Comparison of ENCODE assay signal across 1 cellular context in the genomic region with DNA sequence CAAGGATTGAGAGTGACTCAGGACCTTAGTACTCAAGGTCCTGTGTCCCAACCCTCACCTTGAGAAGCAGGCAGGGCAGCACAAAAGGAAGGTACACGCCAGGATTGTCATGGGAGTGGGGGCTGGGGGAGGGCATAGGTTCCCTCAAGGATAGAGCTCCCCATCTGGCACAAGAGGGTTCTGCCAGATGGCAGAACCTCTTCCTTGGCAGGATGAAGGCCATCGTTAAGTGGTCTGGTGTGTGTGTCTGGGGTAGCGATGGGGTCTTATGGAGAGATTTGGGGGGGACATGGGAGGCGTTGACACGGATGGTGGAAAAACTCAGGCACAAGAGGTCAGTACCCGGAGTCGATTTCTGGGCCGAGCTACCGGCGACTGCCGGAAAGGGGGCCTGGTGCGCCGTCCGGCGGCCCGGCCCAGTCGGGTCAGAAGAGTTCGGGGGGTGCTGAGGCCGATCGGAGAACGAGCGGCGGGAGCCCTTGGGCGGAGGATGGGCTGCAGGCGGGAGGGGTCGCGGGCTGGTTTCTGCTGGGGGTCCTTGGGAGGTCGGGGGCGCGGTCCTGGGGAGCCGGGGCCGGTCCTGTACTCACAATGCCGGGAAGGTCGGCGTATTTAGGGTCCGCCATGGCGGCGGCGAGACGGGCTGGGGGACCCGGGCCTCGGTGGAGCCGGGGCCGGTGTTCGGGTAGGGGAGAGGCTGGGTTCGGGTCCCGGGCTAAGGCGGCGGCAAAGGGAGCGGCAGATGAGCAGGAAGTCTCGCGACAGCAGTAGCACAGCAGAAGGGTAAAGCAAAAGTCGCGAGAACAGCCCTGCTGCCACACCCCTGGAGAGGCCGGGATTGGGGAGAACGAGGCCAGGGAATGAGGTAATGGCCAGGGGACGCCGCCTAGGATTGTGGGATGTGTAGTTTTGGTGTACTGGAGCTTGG.
TF ChIP-seq lines count a peak whose summit lies in the region.

A gene (minus strand): TSS at position 755 of the 928 bp plus-strand sequence. CDS start 129 bp downstream, at position 626.

TF ChIP-seq in HepG2, 621 proteins besides CTCF, POLR2A, EP300 and RAD21 (continued from another document and continues in another):
- TF ChIP-seq, protein P1, sequence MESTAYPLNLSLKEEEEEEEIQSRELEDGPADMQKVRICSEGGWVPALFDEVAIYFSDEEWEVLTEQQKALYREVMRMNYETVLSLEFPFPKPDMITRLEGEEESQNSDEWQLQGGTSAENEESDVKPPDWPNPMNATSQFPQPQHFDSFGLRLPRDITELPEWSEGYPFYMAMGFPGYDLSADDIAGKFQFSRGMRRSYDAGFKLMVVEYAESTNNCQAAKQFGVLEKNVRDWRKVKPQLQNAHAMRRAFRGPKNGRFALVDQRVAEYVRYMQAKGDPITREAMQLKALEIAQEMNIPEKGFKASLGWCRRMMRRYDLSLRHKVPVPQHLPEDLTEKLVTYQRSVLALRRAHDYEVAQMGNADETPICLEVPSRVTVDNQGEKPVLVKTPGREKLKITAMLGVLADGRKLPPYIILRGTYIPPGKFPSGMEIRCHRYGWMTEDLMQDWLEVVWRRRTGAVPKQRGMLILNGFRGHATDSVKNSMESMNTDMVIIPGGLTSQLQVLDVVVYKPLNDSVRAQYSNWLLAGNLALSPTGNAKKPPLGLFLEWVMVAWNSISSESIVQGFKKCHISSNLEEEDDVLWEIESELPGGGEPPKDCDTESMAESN (CRISPR knock-in tag; conservative IDR thresholded peaks at IDR 0.05): peak; percentile 32; the same call in 1 of the 2 replicates
- TF ChIP-seq MXI1 (IDR thresholded peaks at IDR 0.05; ENCODE audit: borderline replicate concordance, low read depth, low read length): peak; percentile 73; the same call in 1 of the 3 replicates
- TF ChIP-seq, protein P2, sequence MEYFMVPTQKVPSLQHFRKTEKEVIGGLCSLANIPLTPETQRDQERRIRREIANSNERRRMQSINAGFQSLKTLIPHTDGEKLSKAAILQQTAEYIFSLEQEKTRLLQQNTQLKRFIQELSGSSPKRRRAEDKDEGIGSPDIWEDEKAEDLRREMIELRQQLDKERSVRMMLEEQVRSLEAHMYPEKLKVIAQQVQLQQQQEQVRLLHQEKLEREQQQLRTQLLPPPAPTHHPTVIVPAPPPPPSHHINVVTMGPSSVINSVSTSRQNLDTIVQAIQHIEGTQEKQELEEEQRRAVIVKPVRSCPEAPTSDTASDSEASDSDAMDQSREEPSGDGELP (IDR thresholded peaks at IDR 0.05; ENCODE audit: borderline replicate concordance, low read depth): peak; percentile 14; the same call in 1 of the 2 replicates
- no peak for TF ChIP-seq GZF1 (CRISPR knock-in tag; IDR thresholded peaks at IDR 0.05)
- TF ChIP-seq, protein P3, sequence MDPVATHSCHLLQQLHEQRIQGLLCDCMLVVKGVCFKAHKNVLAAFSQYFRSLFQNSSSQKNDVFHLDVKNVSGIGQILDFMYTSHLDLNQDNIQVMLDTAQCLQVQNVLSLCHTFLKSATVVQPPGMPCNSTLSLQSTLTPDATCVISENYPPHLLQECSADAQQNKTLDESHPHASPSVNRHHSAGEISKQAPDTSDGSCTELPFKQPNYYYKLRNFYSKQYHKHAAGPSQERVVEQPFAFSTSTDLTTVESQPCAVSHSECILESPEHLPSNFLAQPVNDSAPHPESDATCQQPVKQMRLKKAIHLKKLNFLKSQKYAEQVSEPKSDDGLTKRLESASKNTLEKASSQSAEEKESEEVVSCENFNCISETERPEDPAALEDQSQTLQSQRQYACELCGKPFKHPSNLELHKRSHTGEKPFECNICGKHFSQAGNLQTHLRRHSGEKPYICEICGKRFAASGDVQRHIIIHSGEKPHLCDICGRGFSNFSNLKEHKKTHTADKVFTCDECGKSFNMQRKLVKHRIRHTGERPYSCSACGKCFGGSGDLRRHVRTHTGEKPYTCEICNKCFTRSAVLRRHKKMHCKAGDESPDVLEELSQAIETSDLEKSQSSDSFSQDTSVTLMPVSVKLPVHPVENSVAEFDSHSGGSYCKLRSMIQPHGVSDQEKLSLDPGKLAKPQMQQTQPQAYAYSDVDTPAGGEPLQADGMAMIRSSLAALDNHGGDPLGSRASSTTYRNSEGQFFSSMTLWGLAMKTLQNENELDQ (CRISPR knock-in tag; IDR thresholded peaks at IDR 0.05; ENCODE audit: borderline replicate concordance): no peak
- TF ChIP-seq NR2F6 (IDR thresholded peaks at IDR 0.05): no peak
- no peak; the same call in 1 of the 2 replicates for TF ChIP-seq NR2F6 (CRISPR knock-in tag; IDR thresholded peaks at IDR 0.05)
- no peak for TF ChIP-seq KLF15 (CRISPR knock-in tag; IDR thresholded peaks at IDR 0.05; ENCODE audit: borderline replicate concordance)
- TF ChIP-seq, protein P4, sequence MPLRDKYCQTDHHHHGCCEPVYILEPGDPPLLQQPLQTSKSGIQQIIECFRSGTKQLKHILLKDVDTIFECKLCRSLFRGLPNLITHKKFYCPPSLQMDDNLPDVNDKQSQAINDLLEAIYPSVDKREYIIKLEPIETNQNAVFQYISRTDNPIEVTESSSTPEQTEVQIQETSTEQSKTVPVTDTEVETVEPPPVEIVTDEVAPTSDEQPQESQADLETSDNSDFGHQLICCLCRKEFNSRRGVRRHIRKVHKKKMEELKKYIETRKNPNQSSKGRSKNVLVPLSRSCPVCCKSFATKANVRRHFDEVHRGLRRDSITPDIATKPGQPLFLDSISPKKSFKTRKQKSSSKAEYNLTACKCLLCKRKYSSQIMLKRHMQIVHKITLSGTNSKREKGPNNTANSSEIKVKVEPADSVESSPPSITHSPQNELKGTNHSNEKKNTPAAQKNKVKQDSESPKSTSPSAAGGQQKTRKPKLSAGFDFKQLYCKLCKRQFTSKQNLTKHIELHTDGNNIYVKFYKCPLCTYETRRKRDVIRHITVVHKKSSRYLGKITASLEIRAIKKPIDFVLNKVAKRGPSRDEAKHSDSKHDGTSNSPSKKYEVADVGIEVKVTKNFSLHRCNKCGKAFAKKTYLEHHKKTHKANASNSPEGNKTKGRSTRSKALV (CRISPR knock-in tag; IDR thresholded peaks at IDR 0.05): no peak
- TF ChIP-seq GABPA (IDR thresholded peaks at IDR 0.05; ENCODE audit: low read depth, low read length): peak; percentile 22; the same call in 1 of the 2 replicates
- TF ChIP-seq GABPA (CRISPR knock-in tag; IDR thresholded peaks at IDR 0.05; ENCODE audit: low read depth): peak; percentile 66; the same call in 1 of the 2 replicates
- no peak for TF ChIP-seq MYC (CRISPR knock-in tag; IDR thresholded peaks at IDR 0.05; ENCODE audit: borderline replicate concordance)
- TF ChIP-seq, protein P5, sequence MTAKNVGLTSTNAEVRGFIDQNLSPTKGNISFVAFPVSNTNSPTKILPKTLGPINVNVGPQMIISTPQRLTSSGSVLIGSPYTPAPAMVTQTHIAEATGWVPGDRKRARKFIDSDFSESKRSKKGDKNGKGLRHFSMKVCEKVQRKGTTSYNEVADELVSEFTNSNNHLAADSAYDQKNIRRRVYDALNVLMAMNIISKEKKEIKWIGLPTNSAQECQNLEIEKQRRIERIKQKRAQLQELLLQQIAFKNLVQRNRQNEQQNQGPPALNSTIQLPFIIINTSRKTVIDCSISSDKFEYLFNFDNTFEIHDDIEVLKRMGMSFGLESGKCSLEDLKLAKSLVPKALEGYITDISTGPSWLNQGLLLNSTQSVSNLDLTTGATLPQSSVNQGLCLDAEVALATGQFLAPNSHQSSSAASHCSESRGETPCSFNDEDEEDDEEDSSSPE (CRISPR knock-in tag; IDR thresholded peaks at IDR 0.05): peak; percentile 45; the same call in 1 of the 2 replicates
- peak; percentile 92 for TF ChIP-seq ATF7 (IDR thresholded peaks at IDR 0.05)
- TF ChIP-seq ATF7 (CRISPR knock-in tag; IDR thresholded peaks at IDR 0.05): peak; percentile 97
- no peak for TF ChIP-seq ZNF354B (CRISPR knock-in tag; IDR thresholded peaks at IDR 0.05)
- TF ChIP-seq ZNF337 (CRISPR knock-in tag; IDR thresholded peaks at IDR 0.05; ENCODE audit: borderline replicate concordance, low read depth): no peak
- peak in 1 of 2 experiments; percentile 73; a peak in 2 of 4 replicates for TF ChIP-seq KLF16 (CRISPR knock-in tag; IDR thresholded peaks at IDR 0.05)
- no peak for TF ChIP-seq SATB2 (CRISPR knock-in tag; IDR thresholded peaks at IDR 0.05)
- TF ChIP-seq ZZZ3 (CRISPR knock-in tag; IDR thresholded peaks at IDR 0.05; ENCODE audit: borderline replicate concordance): peak; percentile 71; the same call in 1 of the 2 replicates
- TF ChIP-seq, protein P6, sequence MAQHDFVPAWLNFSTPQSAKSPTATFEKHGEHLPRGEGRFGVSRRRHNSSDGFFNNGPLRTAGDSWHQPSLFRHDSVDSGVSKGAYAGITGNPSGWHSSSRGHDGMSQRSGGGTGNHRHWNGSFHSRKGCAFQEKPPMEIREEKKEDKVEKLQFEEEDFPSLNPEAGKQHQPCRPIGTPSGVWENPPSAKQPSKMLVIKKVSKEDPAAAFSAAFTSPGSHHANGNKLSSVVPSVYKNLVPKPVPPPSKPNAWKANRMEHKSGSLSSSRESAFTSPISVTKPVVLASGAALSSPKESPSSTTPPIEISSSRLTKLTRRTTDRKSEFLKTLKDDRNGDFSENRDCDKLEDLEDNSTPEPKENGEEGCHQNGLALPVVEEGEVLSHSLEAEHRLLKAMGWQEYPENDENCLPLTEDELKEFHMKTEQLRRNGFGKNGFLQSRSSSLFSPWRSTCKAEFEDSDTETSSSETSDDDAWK (CRISPR knock-in tag; IDR thresholded peaks at IDR 0.05): no peak
- no peak for TF ChIP-seq HOXA9 (CRISPR knock-in tag; IDR thresholded peaks at IDR 0.05; ENCODE audit: borderline replicate concordance)
- TF ChIP-seq, protein P7, sequence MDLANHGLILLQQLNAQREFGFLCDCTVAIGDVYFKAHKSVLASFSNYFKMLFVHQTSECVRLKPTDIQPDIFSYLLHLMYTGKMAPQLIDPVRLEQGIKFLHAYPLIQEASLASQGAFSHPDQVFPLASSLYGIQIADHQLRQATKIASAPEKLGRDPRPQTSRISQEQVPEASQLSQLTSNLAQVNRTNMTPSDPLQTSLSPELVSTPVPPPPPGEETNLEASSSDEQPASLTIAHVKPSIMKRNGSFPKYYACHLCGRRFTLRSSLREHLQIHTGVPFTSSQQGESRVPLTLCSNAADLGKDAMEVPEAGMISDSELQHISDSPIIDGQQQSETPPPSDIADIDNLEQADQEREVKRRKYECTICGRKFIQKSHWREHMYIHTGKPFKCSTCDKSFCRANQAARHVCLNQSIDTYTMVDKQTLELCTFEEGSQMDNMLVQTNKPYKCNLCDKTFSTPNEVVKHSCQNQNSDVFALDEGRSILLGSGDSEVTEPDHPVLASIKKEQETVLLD (CRISPR knock-in tag; IDR thresholded peaks at IDR 0.05; ENCODE audit: low read depth): no peak
- TF ChIP-seq, protein P8, sequence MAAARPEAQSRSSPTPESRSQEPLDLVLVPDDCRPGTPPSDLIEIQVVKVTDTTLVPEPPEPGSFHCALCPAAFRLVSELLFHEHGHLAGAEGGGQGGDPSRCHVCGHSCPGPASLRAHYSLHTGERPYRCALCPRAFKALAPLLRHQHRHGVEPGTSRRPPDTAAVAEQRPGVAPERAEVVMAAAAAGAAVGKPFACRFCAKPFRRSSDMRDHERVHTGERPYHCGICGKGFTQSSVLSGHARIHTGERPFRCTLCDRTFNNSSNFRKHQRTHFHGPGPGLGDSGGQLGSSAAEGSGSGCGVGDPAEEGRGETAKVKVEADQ (CRISPR knock-in tag; IDR thresholded peaks at IDR 0.05; ENCODE audit: borderline replicate concordance): 0 out of 2 replicates have a peak, but pooled peaks have one; percentile 37
- TF ChIP-seq NPAS2 (CRISPR knock-in tag; IDR thresholded peaks at IDR 0.05; ENCODE audit: borderline replicate concordance): no peak
- TF ChIP-seq HMG20A (CRISPR knock-in tag; IDR thresholded peaks at IDR 0.05; ENCODE audit: borderline replicate concordance): no peak
- TF ChIP-seq, protein P9, sequence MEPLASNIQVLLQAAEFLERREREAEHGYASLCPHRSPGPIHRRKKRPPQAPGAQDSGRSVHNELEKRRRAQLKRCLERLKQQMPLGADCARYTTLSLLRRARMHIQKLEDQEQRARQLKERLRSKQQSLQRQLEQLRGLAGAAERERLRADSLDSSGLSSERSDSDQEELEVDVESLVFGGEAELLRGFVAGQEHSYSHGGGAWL (CRISPR knock-in tag; IDR thresholded peaks at IDR 0.05): no peak
- TF ChIP-seq ZNF468 (CRISPR knock-in tag; IDR thresholded peaks at IDR 0.05): no peak
- TF ChIP-seq IKZF4 (CRISPR knock-in tag; IDR thresholded peaks at IDR 0.05; ENCODE audit: borderline replicate concordance, low read depth, not compliant biosample characterization): no peak
- TF ChIP-seq MED8 (CRISPR knock-in tag; IDR thresholded peaks at IDR 0.05; ENCODE audit: insufficient replicate concordance): no peak
- no peak; the same call in 1 of the 2 replicates for TF ChIP-seq MEIS1 (CRISPR knock-in tag; IDR thresholded peaks at IDR 0.05; ENCODE audit: borderline replicate concordance)
- TF ChIP-seq, protein P10, sequence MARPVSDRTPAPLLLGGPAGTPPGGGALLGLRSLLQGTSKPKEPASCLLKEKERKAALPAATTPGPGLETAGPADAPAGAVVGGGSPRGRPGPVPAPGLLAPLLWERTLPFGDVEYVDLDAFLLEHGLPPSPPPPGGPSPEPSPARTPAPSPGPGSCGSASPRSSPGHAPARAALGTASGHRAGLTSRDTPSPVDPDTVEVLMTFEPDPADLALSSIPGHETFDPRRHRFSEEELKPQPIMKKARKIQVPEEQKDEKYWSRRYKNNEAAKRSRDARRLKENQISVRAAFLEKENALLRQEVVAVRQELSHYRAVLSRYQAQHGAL (CRISPR knock-in tag; IDR thresholded peaks at IDR 0.05; ENCODE audit: not compliant biosample characterization): no peak
- TF ChIP-seq RNF2 (conservative IDR thresholded peaks at IDR 0.05; ENCODE audit: low read depth): no peak
- no peak for TF ChIP-seq TCF7 (IDR thresholded peaks at IDR 0.05; ENCODE audit: low read depth)
- peak; percentile 41; the same call in 1 of the 2 replicates for TF ChIP-seq CREB1 (IDR thresholded peaks at IDR 0.05)
- TF ChIP-seq CREB1 (CRISPR knock-in tag; IDR thresholded peaks at IDR 0.05): peak; percentile 92
- TF ChIP-seq KDM5B (CRISPR knock-in tag; IDR thresholded peaks at IDR 0.05; ENCODE audit: borderline replicate concordance): peak; percentile 56; the same call in 1 of the 2 replicates
- no peak for TF ChIP-seq ZNF260 (CRISPR knock-in tag; IDR thresholded peaks at IDR 0.05; ENCODE audit: borderline replicate concordance, low read depth)
- TF ChIP-seq, protein P11, sequence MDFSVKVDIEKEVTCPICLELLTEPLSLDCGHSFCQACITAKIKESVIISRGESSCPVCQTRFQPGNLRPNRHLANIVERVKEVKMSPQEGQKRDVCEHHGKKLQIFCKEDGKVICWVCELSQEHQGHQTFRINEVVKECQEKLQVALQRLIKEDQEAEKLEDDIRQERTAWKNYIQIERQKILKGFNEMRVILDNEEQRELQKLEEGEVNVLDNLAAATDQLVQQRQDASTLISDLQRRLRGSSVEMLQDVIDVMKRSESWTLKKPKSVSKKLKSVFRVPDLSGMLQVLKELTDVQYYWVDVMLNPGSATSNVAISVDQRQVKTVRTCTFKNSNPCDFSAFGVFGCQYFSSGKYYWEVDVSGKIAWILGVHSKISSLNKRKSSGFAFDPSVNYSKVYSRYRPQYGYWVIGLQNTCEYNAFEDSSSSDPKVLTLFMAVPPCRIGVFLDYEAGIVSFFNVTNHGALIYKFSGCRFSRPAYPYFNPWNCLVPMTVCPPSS (IDR thresholded peaks at IDR 0.05): no peak
- TF ChIP-seq SMAD1 (CRISPR knock-in tag; IDR thresholded peaks at IDR 0.05; ENCODE audit: borderline replicate concordance, low read depth): 0 out of 2 replicates have a peak, but pooled peaks have one; percentile 36
- peak; percentile 25; the same call in 1 of the 2 replicates for TF ChIP-seq SIN3B (IDR thresholded peaks at IDR 0.05; ENCODE audit: low read length)
- TF ChIP-seq AKAP8 (CRISPR knock-in tag; IDR thresholded peaks at IDR 0.05): no peak
- TF ChIP-seq ZNF205 (CRISPR knock-in tag; IDR thresholded peaks at IDR 0.05): no peak
- TF ChIP-seq HNF4G (IDR thresholded peaks at IDR 0.05; ENCODE audit: borderline replicate concordance, low read depth, low read length): no peak
- TF ChIP-seq HNF4G (CRISPR knock-in tag; IDR thresholded peaks at IDR 0.05; ENCODE audit: borderline replicate concordance, low read depth): no peak
- no peak for TF ChIP-seq HNF4A (CRISPR knock-in tag; IDR thresholded peaks at IDR 0.05)
- no peak for TF ChIP-seq ZC3H4 (CRISPR knock-in tag; IDR thresholded peaks at IDR 0.05; ENCODE audit: borderline replicate concordance)
